Comparison of ENCODE assay signal across 9 cellular contexts in genomic region chr16:87952751-87953150, GRCh38. TPM values are rescaled to one million over a fixed set of nuclear protein-coding genes. Genes with fewer than 3 reads are reported as not detected.
DNase-seq lines count a peak whose midpoint lies in the region; ATAC-seq lines count a peak whose summit lies in the region.
"Had no signal": no experiment of that assay in that cellular context is flagged by ENCODE, and none has a peak within 500 bp of the region (broad histone marks: within the 10 kb centered on the region; RNA-seq: fewer than 3 reads in every experiment).

No MANE protein-coding gene starts in this region.

- peak overlapping the region; percentile 86 for H3K4me3 ChIP-seq in iPS-20b (ENCODE audit: low read length)

- peak overlapping the region; percentile 95 for H3K4me3 Mint-ChIP-seq in activated CD4-positive, alpha-beta T cell treated with anti-CD3 and anti-CD28 coated beads, Interleukin-2, amount 10 ng/mL, durations not matched to agents 24 days and 14 days
- H3K4me3 Mint-ChIP-seq in activated T-helper 1 cell treated with anti-CD3 and anti-CD28 coated beads, Interleukin-12 subunit alpha, Interleukin-12 subunit beta, Interleukin-2, Interleukin-4 antibody, amounts not matched to agents 30 ng/mL and 10 ng/mL and 1 ng/mL, durations not matched to agents 14 hours and 24 hours and 36 hours: peak overlapping the region; percentile 92
- H3K4me3 Mint-ChIP-seq in stimulated activated naive CD8-positive, alpha-beta T cell treated with anti-CD3 and anti-CD28 coated beads, Interleukin-15, amount 100 ng/mL, for 72 hours: peak overlapping the region; percentile 96 to 99

- no peaks in the 10 kb centered on the region for H3K9me3 ChIP-seq in iPS-20b (ENCODE audit: insufficient read depth, low read depth, low read length)

- no peak for DNase-seq in activated CD4-positive, alpha-beta T cell treated with anti-CD3 and anti-CD28 coated beads, Interleukin-2, amount 10 ng/mL, durations not matched to agents 24 days and 14 days
- DNase-seq in activated CD4-positive, alpha-beta T cell treated with anti-CD3 and anti-CD28 coated beads for 48 hours: no peak
- no peak for DNase-seq in activated T-helper 1 cell treated with anti-CD3 and anti-CD28 coated beads, Interleukin-12 subunit alpha, Interleukin-12 subunit beta, Interleukin-2, Interleukin-4 antibody, amounts not matched to agents 30 ng/mL and 10 ng/mL and 1 ng/mL, durations not matched to agents 14 hours and 24 hours and 36 hours (ENCODE audit: low spot score)
- DNase-seq in stimulated activated naive CD8-positive, alpha-beta T cell treated with anti-CD3 and anti-CD28 coated beads, Interleukin-15, amount 100 ng/mL, for 72 hours: no peak
- DNase-seq in left colon (no peak), activated gamma-delta T cell treated with Interleukin-2 at 50 U/mL for 16 hours (no peak), NCI-H2081 treated with DMSO at 0.1 percent for 48 hours (lab: John Stamatoyannopoulos, UW) (no peak)

- peaks cover 20% of the 10 kb centered on the region for H3K36me3 ChIP-seq in iPS-20b (ENCODE audit: insufficient read depth, low read depth, low read length)

- H3K36me3 Mint-ChIP-seq in activated CD4-positive, alpha-beta T cell treated with anti-CD3 and anti-CD28 coated beads, Interleukin-2, amount 10 ng/mL, durations not matched to agents 24 days and 14 days (ENCODE audit: low read depth): peaks cover 28% of the 10 kb centered on the region
- H3K36me3 Mint-ChIP-seq in activated T-helper 1 cell treated with anti-CD3 and anti-CD28 coated beads, Interleukin-12 subunit alpha, Interleukin-12 subunit beta, Interleukin-2, Interleukin-4 antibody, amounts not matched to agents 30 ng/mL and 10 ng/mL and 1 ng/mL, durations not matched to agents 14 hours and 24 hours and 36 hours (ENCODE audit: low read depth): peaks cover 26% of the 10 kb centered on the region

- H3K9me3 Mint-ChIP-seq in activated CD4-positive, alpha-beta T cell treated with anti-CD3 and anti-CD28 coated beads, Interleukin-2, amount 10 ng/mL, durations not matched to agents 24 days and 14 days: no peaks in the 10 kb centered on the region
- no peaks in the 10 kb centered on the region for H3K9me3 Mint-ChIP-seq in activated T-helper 1 cell treated with anti-CD3 and anti-CD28 coated beads, Interleukin-12 subunit alpha, Interleukin-12 subunit beta, Interleukin-2, Interleukin-4 antibody, amounts not matched to agents 30 ng/mL and 10 ng/mL and 1 ng/mL, durations not matched to agents 14 hours and 24 hours and 36 hours
- H3K9me3 Mint-ChIP-seq in stimulated activated naive CD8-positive, alpha-beta T cell treated with anti-CD3 and anti-CD28 coated beads, Interleukin-15, amount 100 ng/mL, for 72 hours: no peaks in the 10 kb centered on the region

- peak overlapping the region; percentile 91 for H3K27ac Mint-ChIP-seq in activated CD4-positive, alpha-beta T cell treated with anti-CD3 and anti-CD28 coated beads, Interleukin-2, amount 10 ng/mL, durations not matched to agents 24 days and 14 days
- H3K27ac Mint-ChIP-seq in activated T-helper 1 cell treated with anti-CD3 and anti-CD28 coated beads, Interleukin-12 subunit alpha, Interleukin-12 subunit beta, Interleukin-2, Interleukin-4 antibody, amounts not matched to agents 30 ng/mL and 10 ng/mL and 1 ng/mL, durations not matched to agents 14 hours and 24 hours and 36 hours: peak overlapping the region; percentile 5
- H3K27ac Mint-ChIP-seq in stimulated activated naive CD8-positive, alpha-beta T cell treated with anti-CD3 and anti-CD28 coated beads, Interleukin-15, amount 100 ng/mL, for 72 hours: peak overlapping the region; percentile 98 to 99

- H3K27ac ChIP-seq in iPS-20b (ENCODE audit: low read length): no peak overlapping the region

- H3K4me1 ChIP-seq in iPS-20b (ENCODE audit: insufficient read depth, low read length): 0 out of 2 replicates have a peak, but pooled peaks cover 3% of the 10 kb centered on the region

- intact Hi-C loops in activated CD4-positive, alpha-beta T cell treated with anti-CD3 and anti-CD28 coated beads, Interleukin-2, amount 10 ng/mL, durations not matched to agents 24 days and 14 days (cut with micrococcal nuclease): loop anchor here (5.0 to 10.0 kb wide), 2 partner anchors 55 to 582 kb away; no protein-coding TSS in a partner anchor
- intact Hi-C loops in activated T-helper 1 cell treated with anti-CD3 and anti-CD28 coated beads, Interleukin-12 subunit alpha, Interleukin-12 subunit beta, Interleukin-2, Interleukin-4 antibody, amounts not matched to agents 30 ng/mL and 10 ng/mL and 1 ng/mL, durations not matched to agents 14 hours and 24 hours and 36 hours (cut with micrococcal nuclease): loop anchor here (10.0 kb wide), 1 partner anchor 752 kb away; the partner anchor contains the start of genes CTU2 and RNF166
- intact Hi-C loops in left colon (cut with DNase I, micrococcal nuclease): no loop called here

- H3K9ac ChIP-seq in iPS-20b (ENCODE audit: low read depth, low read length): peak overlapping the region; percentile 93

- ATAC-seq in stimulated activated naive CD8-positive, alpha-beta T cell treated with anti-CD3 and anti-CD28 coated beads, Interleukin-15, amount 100 ng/mL, for 72 hours: no peak
- no peak for ATAC-seq in left colon

- H3K4me1 Mint-ChIP-seq in activated CD4-positive, alpha-beta T cell treated with anti-CD3 and anti-CD28 coated beads, Interleukin-2, amount 10 ng/mL, durations not matched to agents 24 days and 14 days: peaks cover 68% of the 10 kb centered on the region
- peaks cover 62% of the 10 kb centered on the region for H3K4me1 Mint-ChIP-seq in activated T-helper 1 cell treated with anti-CD3 and anti-CD28 coated beads, Interleukin-12 subunit alpha, Interleukin-12 subunit beta, Interleukin-2, Interleukin-4 antibody, amounts not matched to agents 30 ng/mL and 10 ng/mL and 1 ng/mL, durations not matched to agents 14 hours and 24 hours and 36 hours (ENCODE audit: low read depth)
- H3K4me1 Mint-ChIP-seq in stimulated activated naive CD8-positive, alpha-beta T cell treated with anti-CD3 and anti-CD28 coated beads, Interleukin-15, amount 100 ng/mL, for 72 hours: peaks cover 77% of the 10 kb centered on the region

- no peaks in the 10 kb centered on the region for H3K27me3 ChIP-seq in iPS-20b (ENCODE audit: insufficient read depth, low read length)

- no peaks in the 10 kb centered on the region for H3K27me3 Mint-ChIP-seq in activated CD4-positive, alpha-beta T cell treated with anti-CD3 and anti-CD28 coated beads, Interleukin-2, amount 10 ng/mL, durations not matched to agents 24 days and 14 days
- H3K27me3 Mint-ChIP-seq in activated T-helper 1 cell treated with anti-CD3 and anti-CD28 coated beads, Interleukin-12 subunit alpha, Interleukin-12 subunit beta, Interleukin-2, Interleukin-4 antibody, amounts not matched to agents 30 ng/mL and 10 ng/mL and 1 ng/mL, durations not matched to agents 14 hours and 24 hours and 36 hours (ENCODE audit: insufficient read depth): no peaks in the 10 kb centered on the region
- H3K27me3 Mint-ChIP-seq in stimulated activated naive CD8-positive, alpha-beta T cell treated with anti-CD3 and anti-CD28 coated beads, Interleukin-15, amount 100 ng/mL, for 72 hours: no peaks in the 10 kb centered on the region

RNA-seq across cellular contexts. Expression of gene BANP, which starts 1.5 kb away (rescaled TPM):
- total RNA-seq in activated CD4-positive, alpha-beta T cell treated with anti-CD3 and anti-CD28 coated beads, Interleukin-2, amount 10 ng/mL, durations not matched to agents 24 days and 14 days: 36.8 and 44.9 TPM in 2 replicates
- 35.4 and 35.5 TPM in 2 replicates for total RNA-seq in activated T-helper 1 cell treated with anti-CD3 and anti-CD28 coated beads, Interleukin-12 subunit alpha, Interleukin-12 subunit beta, Interleukin-2, Interleukin-4 antibody, amounts not matched to agents 30 ng/mL and 10 ng/mL and 1 ng/mL, durations not matched to agents 14 hours and 24 hours and 36 hours
- total RNA-seq in left colon: 10 to 100 TPM; 19.5 to 20.2 TPM

RNA-seq across cellular contexts. Expression of gene CA5A, which starts 16.4 kb away (rescaled TPM):
- total RNA-seq in activated CD4-positive, alpha-beta T cell treated with anti-CD3 and anti-CD28 coated beads, Interleukin-2, amount 10 ng/mL, durations not matched to agents 24 days and 14 days: not detected in 2 replicates
- total RNA-seq in activated T-helper 1 cell treated with anti-CD3 and anti-CD28 coated beads, Interleukin-12 subunit alpha, Interleukin-12 subunit beta, Interleukin-2, Interleukin-4 antibody, amounts not matched to agents 30 ng/mL and 10 ng/mL and 1 ng/mL, durations not matched to agents 14 hours and 24 hours and 36 hours: 0.13 TPM in 1 of 2 replicates, not detected in the other
- total RNA-seq in left colon: not detected
- total RNA-seq: LHCN-M2 had no signal

Comparison
In these comparisons a context has a peak if more than half of its experiments do, and no peak if none do; other contexts are left out.
1. H3K27ac Mint-ChIP-seq: peak in every context shown above with its lines; median percentile 98 in stimulated activated naive CD8-positive, alpha-beta T cell treated with anti-CD3 and anti-CD28 coated beads, Interleukin-15, amount 100 ng/mL, for 72 hours; 91 in activated CD4-positive, alpha-beta T cell treated with anti-CD3 and anti-CD28 coated beads, Interleukin-2, amount 10 ng/mL, durations not matched to agents 24 days and 14 days; 5 in activated T-helper 1 cell treated with anti-CD3 and anti-CD28 coated beads, Interleukin-12 subunit alpha, Interleukin-12 subunit beta, Interleukin-2, Interleukin-4 antibody, amounts not matched to agents 30 ng/mL and 10 ng/mL and 1 ng/mL, durations not matched to agents 14 hours and 24 hours and 36 hours.
2. intact Hi-C loops: an anchor here in activated CD4-positive, alpha-beta T cell treated with anti-CD3 and anti-CD28 coated beads, Interleukin-2, amount 10 ng/mL, durations not matched to agents 24 days and 14 days (5.0 to 10.0 kb wide) and activated T-helper 1 cell treated with anti-CD3 and anti-CD28 coated beads, Interleukin-12 subunit alpha, Interleukin-12 subunit beta, Interleukin-2, Interleukin-4 antibody, amounts not matched to agents 30 ng/mL and 10 ng/mL and 1 ng/mL, durations not matched to agents 14 hours and 24 hours and 36 hours (10.0 kb wide); none called in left colon.